ENCODE assay signal across 29 cellular contexts in the genomic region with DNA sequence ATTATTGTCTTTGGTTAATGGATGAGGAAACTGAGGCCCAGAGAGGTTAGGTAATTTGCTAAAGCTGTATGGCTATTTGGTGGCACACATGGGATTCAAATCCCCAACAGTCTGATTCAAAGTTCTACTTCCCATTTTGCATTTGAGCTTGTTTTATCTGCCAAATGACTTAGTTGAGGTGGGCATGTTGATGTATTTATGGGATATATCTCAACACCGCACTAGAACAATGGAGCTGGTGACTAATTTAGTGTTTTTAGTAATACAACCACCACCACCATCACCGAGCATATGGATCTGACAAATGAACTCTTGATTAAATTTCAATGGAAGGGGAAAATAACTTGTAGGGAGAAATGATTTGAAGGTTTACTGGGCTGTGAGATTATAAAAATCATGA. TPM values are rescaled to one million over a fixed set of nuclear protein-coding genes. Genes with fewer than 3 reads are reported as not detected.
"Had no signal": no experiment of that assay in that cellular context is flagged by ENCODE, and none has a peak within 500 bp of the region (broad histone marks: within the 10 kb centered on the region; RNA-seq: fewer than 3 reads in every experiment).

No MANE protein-coding gene starts in this region.

- H3K9me3 ChIP-seq: gastrocnemius medialis, lower lobe of right lung, prostate gland, sigmoid colon, stomach, thyroid gland, vagina had no signal

- H3K4me1 Mint-ChIP-seq: endodermal cell, nephron progenitor cell had no signal

- DNase-seq: cortex of kidney; effector CD8-positive, alpha-beta T cell; endodermal cell; foreskin fibroblast; gastrocnemius medialis; head of caudate nucleus; left ventricle myocardium superior; lower lobe of right lung; naive thymus-derived CD8-positive, alpha-beta T cell; nephron progenitor cell; nucleus accumbens; right cardiac atrium; sigmoid colon; stimulated activated CD4-positive, alpha-beta T cell treated with anti-CD3 and anti-CD28 coated beads, Interleukin-4, amount 100 ng/mL, for 4 hours; stomach; thyroid gland; trophoblast cell had no signal

- H3K27ac Mint-ChIP-seq: endodermal cell; nephron progenitor cell; stimulated activated memory B cell treated with anti-CD40 and anti-IgM and Interleukin-4, amounts not matched to agents 10 μg/mL and 1 μg/mL and 100 μg/mL, for 72 hours had no signal

- ATAC-seq: esophagus mucosa; gastrocnemius medialis; left ventricle myocardium superior; lower lobe of right lung; naive thymus-derived CD8-positive, alpha-beta T cell; right cardiac atrium; stimulated activated memory B cell treated with anti-CD40 and anti-IgM and Interleukin-4, amounts not matched to agents 10 μg/mL and 1 μg/mL and 100 μg/mL, for 72 hours had no signal

- H3K4me3 Mint-ChIP-seq: endodermal cell; naive thymus-derived CD8-positive, alpha-beta T cell; nephron progenitor cell; stimulated activated memory B cell treated with anti-CD40 and anti-IgM and Interleukin-4, amounts not matched to agents 10 μg/mL and 1 μg/mL and 100 μg/mL, for 72 hours had no signal

- H3K27me3 Mint-ChIP-seq: naive thymus-derived CD8-positive, alpha-beta T cell; stimulated activated memory B cell treated with anti-CD40 and anti-IgM and Interleukin-4, amounts not matched to agents 10 μg/mL and 1 μg/mL and 100 μg/mL, for 72 hours had no signal

RNA-seq across cellular contexts. Expression of gene THEM5, which starts 29.0 kb away (rescaled TPM):
- total RNA-seq: endodermal cell; gastrocnemius medialis; glomerular endothelial cell; left ventricle myocardium superior; lower lobe of right lung; mesenteric fat pad; myocyte; naive thymus-derived CD8-positive, alpha-beta T cell; osteocyte; prostate gland; sigmoid colon; skeletal muscle tissue; stomach; subcutaneous adipose tissue; temporal lobe; thyroid gland; ureter had no signal

RNA-seq across cellular contexts. Expression of gene C2CD4D, which starts 42.8 kb away (rescaled TPM):
- total RNA-seq: gastrocnemius medialis, glomerular endothelial cell, left ventricle myocardium superior, mesenteric fat pad, myocyte, osteocyte, sigmoid colon, skeletal muscle tissue, temporal lobe, vagina had no signal

RNA-seq across cellular contexts. Expression of gene RORC, which starts 50.9 kb away (rescaled TPM):
- total RNA-seq: endodermal cell; glomerular endothelial cell; naive thymus-derived CD8-positive, alpha-beta T cell; osteocyte had no signal
